In genomic region chr3:46538803-46539442, GRCh38 we compare ENCODE assay signal across 9 cellular contexts. TPM values are rescaled to one million over a fixed set of nuclear protein-coding genes. Genes with fewer than 3 reads are reported as not detected.
A peak's percentile ranks its signal among the peaks of the same experiment; 100 is the strongest.
DNase-seq lines count a peak whose midpoint lies in the region; ATAC-seq and TF ChIP-seq lines count a peak whose summit lies in the region.
"Had no signal": no experiment of that assay in that cellular context is flagged by ENCODE, and none has a peak within 500 bp of the region (broad histone marks: within the 10 kb centered on the region; RNA-seq: fewer than 3 reads in every experiment).

No MANE protein-coding gene starts in this region.

- H3K9me3 ChIP-seq in T-helper 17 cell (ENCODE audit: control insufficient read depth, low read length, poor library complexity, severe bottlenecking) (no peaks in the 10 kb centered on the region), adrenal gland (replicated peaks in 1 of 3) (no peaks in the 10 kb centered on the region)

- intact Hi-C loops in adrenal gland (cut with DNase I): no loop called here

- no peaks in the 10 kb centered on the region for H3K36me3 ChIP-seq in adrenal gland (replicated peaks in 1 of 2)

- H3K4me1 Mint-ChIP-seq in T-helper 17 cell (peaks cover 21% of the 10 kb centered on the region), memory B cell (peaks cover 52% of the 10 kb centered on the region)

- TF ChIP-seq POLR2A in adrenal gland (IDR thresholded peaks at IDR 0.05): no peak

- H3K27ac Mint-ChIP-seq in T-helper 17 cell: peak overlapping the region; percentile 97
- peak overlapping the region; percentile 94 for H3K27ac Mint-ChIP-seq in memory B cell

- peak overlapping the region in 2 of 5 donors; percentile 28 to 70 for H3K27ac ChIP-seq in adrenal gland

- no peaks in the 10 kb centered on the region for H3K4me1 ChIP-seq in adrenal gland (replicated peaks in 1 of 2)

- peaks cover 2% of the 10 kb centered on the region for H3K9me3 Mint-ChIP-seq in memory B cell

- peak overlapping the region in 1 of 4 donors; percentile 18 for H3K4me3 ChIP-seq in adrenal gland

- H3K4me3 Mint-ChIP-seq in T-helper 17 cell: peak overlapping the region; percentile 91
- H3K4me3 Mint-ChIP-seq in memory B cell: peak overlapping the region; percentile 73

- H3K36me3 Mint-ChIP-seq in T-helper 17 cell (ENCODE audit: low read depth) (no peaks in the 10 kb centered on the region), memory B cell (peaks cover 1% of the 10 kb centered on the region)

- peak; percentile 51 for DNase-seq in A172 (ENCODE audit: low spot score)
- peak; percentile 53 to 77 (median 74) for DNase-seq in T-helper 17 cell
- peak; percentile 40 to 66 (median 46) for DNase-seq in adrenal gland
- peak; percentile 75 to 87 for DNase-seq in memory B cell (ENCODE audit: low spot score in 2 of 2)
- peak; percentile 59 for DNase-seq in stimulated activated naive CD4-positive, alpha-beta T cell treated with Interleukin-2 at 50 U/mL for 16 hours (lab: John Stamatoyannopoulos, UW)
- DNase-seq in DMS53 treated with DMSO at 0.1 percent for 48 hours (lab: John Stamatoyannopoulos, UW; ENCODE audit: unreplicated experiment): no peak

- H3K27me3 Mint-ChIP-seq in T-helper 17 cell (no peaks in the 10 kb centered on the region), memory B cell (peaks cover 3% of the 10 kb centered on the region)

- ATAC-seq in GM19035 (IDR thresholded peaks at IDR 0.05; ENCODE audit: unreplicated experiment) (peak; percentile 84), HG03280 (IDR thresholded peaks at IDR 0.05; ENCODE audit: unreplicated experiment) (peak; percentile 76), T-helper 17 cell (peak; percentile 94), memory B cell (ENCODE audit: low read depth) (peak; percentile 91)

- 48 to 54% (median 50%) methylated on average over 14 of the region's 14 CpGs for WGBS in adrenal gland, 4 donors

- no peak for TF ChIP-seq CTCF in adrenal gland (IDR thresholded peaks at IDR 0.05)

- no peaks in the 10 kb centered on the region for H3K27me3 ChIP-seq in adrenal gland

RNA-seq across cellular contexts. Expression of gene LRRC2, which starts 27.2 kb away (rescaled TPM):
- 0.07 TPM in 1 of 2 replicates, not detected in the other for total RNA-seq in A172 (2014; rRNA removed; shearing (Covaris generic))
- total RNA-seq in T-helper 17 cell (under 1 TPM; 0.42 to 0.52 TPM), adrenal gland (1 to 10 TPM in 5 of 8 donors, under 1 TPM in 2, not detected in 1; 0.09 to 4.7 (median 3.2) TPM)
- polyA plus RNA-seq in adrenal gland: 1 to 10 TPM in 1 of 3 donors, under 1 TPM in 2; 0.27 to 1.2 (median 0.32) TPM

RNA-seq across cellular contexts. Expression of gene RTP3, which starts 41.1 kb away (rescaled TPM):
- not detected in 2 replicates for total RNA-seq in A172 (2014; rRNA removed; shearing (Covaris generic))
- not detected for total RNA-seq in T-helper 17 cell
- not detected for total RNA-seq in adrenal gland
- polyA plus RNA-seq in adrenal gland: not detected
- total RNA-seq: kidney epithelial cell had no signal
